28 cellular contexts compared by ENCODE assay signal in genomic region chr13:22871248-22871647, GRCh38.
"Had no signal": no experiment of that assay in that cellular context is flagged by ENCODE, and none has a peak within 500 bp of the region (broad histone marks: within the 10 kb centered on the region; RNA-seq: fewer than 3 reads in every experiment).

No MANE protein-coding gene starts in this region.

- H3K27me3 ChIP-seq: stomach, suprapubic skin, testis, thyroid gland, tibial artery, tibial nerve, transverse colon, upper lobe of left lung, upper lobe of right lung, uterus, vagina had no signal

- H3K27ac ChIP-seq: stomach, suprapubic skin, testis, thoracic aorta, thyroid gland, tibial artery, tibial nerve, transverse colon, upper lobe of left lung, upper lobe of right lung, uterus, vagina had no signal

- H3K4me3 Mint-ChIP-seq: stimulated activated effector memory CD8-positive, alpha-beta T cell treated with anti-CD3 and anti-CD28 coated beads, Interleukin-12 subunit alpha, Interleukin-12 subunit beta, amount 100 ng/mL, for 72 hours; stimulated activated memory B cell treated with anti-CD40 and anti-IgM and Interleukin-4, amounts not matched to agents 10 μg/mL and 1 μg/mL and 100 μg/mL, for 72 hours; stimulated activated naive B cell treated with anti-CD40 and anti-IgM and Interleukin-4, amounts not matched to agents 10 μg/mL and 1 μg/mL and 100 μg/mL, for 72 hours; stimulated activated naive CD8-positive, alpha-beta T cell treated with anti-CD3 and anti-CD28 coated beads, Interleukin-15, amount 100 ng/mL, for 72 hours; stimulated activated naive CD8-positive, alpha-beta T cell treated with anti-CD3 and anti-CD28 coated beads, Interleukin-15, Interleukin-2, amounts not matched to agents 100 ng/mL and 50 ng/mL, for 24 hours; type B pancreatic cell had no signal

- H3K4me1 Mint-ChIP-seq: stimulated activated effector memory CD8-positive, alpha-beta T cell treated with anti-CD3 and anti-CD28 coated beads, Interleukin-12 subunit alpha, Interleukin-12 subunit beta, amount 100 ng/mL, for 72 hours; stimulated activated memory B cell treated with anti-CD40 and anti-IgM and Interleukin-4, amounts not matched to agents 10 μg/mL and 1 μg/mL and 100 μg/mL, for 72 hours; stimulated activated naive B cell treated with anti-CD40 and anti-IgM and Interleukin-4, amounts not matched to agents 10 μg/mL and 1 μg/mL and 100 μg/mL, for 72 hours; stimulated activated naive CD8-positive, alpha-beta T cell treated with anti-CD3 and anti-CD28 coated beads, Interleukin-15, amount 100 ng/mL, for 72 hours had no signal

- H3K27ac Mint-ChIP-seq: stimulated activated effector memory CD8-positive, alpha-beta T cell treated with anti-CD3 and anti-CD28 coated beads, Interleukin-12 subunit alpha, Interleukin-12 subunit beta, amount 100 ng/mL, for 72 hours; stimulated activated memory B cell treated with anti-CD40 and anti-IgM and Interleukin-4, amounts not matched to agents 10 μg/mL and 1 μg/mL and 100 μg/mL, for 72 hours; stimulated activated naive B cell treated with anti-CD40 and anti-IgM and Interleukin-4, amounts not matched to agents 10 μg/mL and 1 μg/mL and 100 μg/mL, for 72 hours; stimulated activated naive CD8-positive, alpha-beta T cell treated with anti-CD3 and anti-CD28 coated beads, Interleukin-15, amount 100 ng/mL, for 72 hours; stimulated activated naive CD8-positive, alpha-beta T cell treated with anti-CD3 and anti-CD28 coated beads, Interleukin-15, Interleukin-2, amounts not matched to agents 100 ng/mL and 50 ng/mL, for 24 hours; type B pancreatic cell had no signal

- H3K4me1 ChIP-seq: stomach, suprapubic skin, testis, thyroid gland, tibial artery, tibial nerve, transverse colon, upper lobe of left lung, upper lobe of right lung, uterus, vagina had no signal

- H3K36me3 ChIP-seq: stomach, suprapubic skin, thoracic aorta, thyroid gland, tibial artery, tibial nerve, transverse colon, upper lobe of left lung, upper lobe of right lung, uterus, vagina had no signal

- H3K9me3 ChIP-seq: stomach, suprapubic skin, testis, thoracic aorta, thyroid gland, transverse colon, upper lobe of left lung, upper lobe of right lung, uterus, vagina had no signal

- H3K36me3 Mint-ChIP-seq: stimulated activated effector memory CD8-positive, alpha-beta T cell treated with anti-CD3 and anti-CD28 coated beads, Interleukin-12 subunit alpha, Interleukin-12 subunit beta, amount 100 ng/mL, for 72 hours; stimulated activated memory B cell treated with anti-CD40 and anti-IgM and Interleukin-4, amounts not matched to agents 10 μg/mL and 1 μg/mL and 100 μg/mL, for 72 hours; stimulated activated naive B cell treated with anti-CD40 and anti-IgM and Interleukin-4, amounts not matched to agents 10 μg/mL and 1 μg/mL and 100 μg/mL, for 72 hours had no signal

- DNase-seq: stimulated activated CD4-positive, alpha-beta T cell treated with anti-CD3 and anti-CD28 coated beads, Interleukin-2, amount 100 ng/mL, for 48 hours; stimulated activated CD4-positive, alpha-beta T cell treated with anti-CD3 and anti-CD28 coated beads, Interleukin-4, amount 100 ng/mL, for 1 hour; stimulated activated CD4-positive, alpha-beta T cell treated with anti-CD3 and anti-CD28 coated beads, Interleukin-4, amount 100 ng/mL, for 24 hours; stimulated activated CD4-positive, alpha-beta T cell treated with anti-CD3 and anti-CD28 coated beads, Interleukin-4, amount 100 ng/mL, for 4 hours; stimulated activated CD8-positive, alpha-beta memory T cell treated with anti-CD3 and anti-CD28 coated beads, Interleukin-4, amount 100 ng/mL, for 48 hours; stimulated activated naive B cell treated with anti-CD40 and anti-IgM and Interleukin-4, amounts not matched to agents 10 μg/mL and 1 μg/mL and 100 μg/mL, for 72 hours; stimulated activated naive CD4-positive, alpha-beta T cell; stimulated activated naive CD4-positive, alpha-beta T cell treated with Interleukin-2 at 50 U/mL for 16 hours; stimulated activated naive CD8-positive, alpha-beta T cell treated with anti-CD3 and anti-CD28 coated beads, Interleukin-15, amount 100 ng/mL, for 72 hours; stimulated activated naive CD8-positive, alpha-beta T cell treated with anti-CD3 and anti-CD28 coated beads, Interleukin-15, Interleukin-2, amounts not matched to agents 100 U/mL and 50 U/mL, for 24 hours; stomach; substantia nigra; testis; thyroid gland; tibial artery; transverse colon; trophoblast cell; upper lobe of right lung; uterus had no signal

- H3K27me3 Mint-ChIP-seq: stimulated activated memory B cell treated with anti-CD40 and anti-IgM and Interleukin-4, amounts not matched to agents 10 μg/mL and 1 μg/mL and 100 μg/mL, for 72 hours; stimulated activated naive B cell treated with anti-CD40 and anti-IgM and Interleukin-4, amounts not matched to agents 10 μg/mL and 1 μg/mL and 100 μg/mL, for 72 hours; stimulated activated naive CD8-positive, alpha-beta T cell treated with anti-CD3 and anti-CD28 coated beads, Interleukin-15, amount 100 ng/mL, for 72 hours; stimulated activated naive CD8-positive, alpha-beta T cell treated with anti-CD3 and anti-CD28 coated beads, Interleukin-15, Interleukin-2, amounts not matched to agents 100 ng/mL and 50 ng/mL, for 24 hours; type B pancreatic cell had no signal

- H3K4me3 ChIP-seq: stomach, suprapubic skin, testis, thoracic aorta, thyroid gland, tibial artery, tibial nerve, transverse colon, upper lobe of left lung, upper lobe of right lung, uterus, vagina had no signal
